ENCODE assay signal across 33 cellular contexts in the genomic region with DNA sequence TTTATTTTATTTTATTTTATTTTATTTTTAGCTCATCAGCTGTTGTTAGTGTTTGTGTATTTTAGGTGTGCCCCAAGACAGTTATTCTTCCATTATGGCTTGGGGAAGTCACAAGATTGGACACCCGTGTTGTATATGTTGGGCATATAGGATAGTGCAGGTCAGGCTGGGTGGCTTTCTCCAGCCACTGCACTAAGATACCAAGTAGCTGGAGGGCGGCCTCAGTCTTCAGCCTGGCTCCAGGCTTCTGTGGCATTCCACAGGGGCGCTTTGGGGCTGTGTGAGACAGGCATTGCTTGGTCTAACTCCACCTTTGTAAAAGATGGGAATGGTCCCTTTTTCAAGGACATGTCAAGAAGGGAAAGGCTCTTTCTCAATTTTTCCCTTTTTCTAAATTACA.
"Had no signal": no experiment of that assay in that cellular context is flagged by ENCODE, and none has a peak within 500 bp of the region (broad histone marks: within the 10 kb centered on the region; RNA-seq: fewer than 3 reads in every experiment).

No MANE protein-coding gene starts in this region.

- H3K27ac Mint-ChIP-seq: activated B cell treated with CpG ODN at 0.5 μM for 24 hours; activated CD4-positive, alpha-beta memory T cell treated with anti-CD3 and anti-CD28 coated beads for 36 hours; activated CD4-positive, alpha-beta T cell treated with anti-CD3 and anti-CD28 coated beads for 36 hours; activated CD8-positive, alpha-beta T cell treated with anti-CD3 and anti-CD28 coated beads for 36 hours; activated naive CD8-positive, alpha-beta T cell; activated naive CD8-positive, alpha-beta T cell treated with anti-CD3 and anti-CD28 coated beads, Interleukin-2, amount 10 ng/mL, durations not matched to agents 7 days and 5 days; activated naive CD8-positive, alpha-beta T cell treated with anti-CD3 and anti-CD28 coated beads, Interleukin-2, amount 50 U/mL, for 24 hours; activated T-cell treated with anti-CD3 and anti-CD28 coated beads, Interleukin-2, amount 50 U/mL, for 24 hours; activated T-helper 2 cell treated with anti-CD3 and anti-CD28 coated beads, Interferon-gamma antibody, Interleukin-2, Interleukin-4, amounts not matched to agents 10 μg/mL and 5 μg/mL and 100 μg/mL, durations not matched to agents 14 hours and 24 hours and 36 hours; brain; T-helper 1 cell treated with Interleukin-12 subunit alpha and Interleukin-12 subunit beta and Interleukin-4 antibody, amounts not matched to agents 30 μg/mL and 1 μg/mL, for 36 hours; T-helper 2 cell treated with Interferon-gamma antibody and Interleukin-4, amounts not matched to agents 5 μg/mL and 100 μg/mL, for 36 hours had no signal

- H3K4me3 Mint-ChIP-seq: activated B cell treated with CpG ODN at 0.5 μM for 24 hours; activated CD4-positive, alpha-beta memory T cell treated with anti-CD3 and anti-CD28 coated beads for 36 hours; activated CD4-positive, alpha-beta T cell treated with anti-CD3 and anti-CD28 coated beads for 36 hours; activated CD8-positive, alpha-beta T cell treated with anti-CD3 and anti-CD28 coated beads for 36 hours; activated naive CD4-positive, alpha-beta T cell treated with anti-CD3 and anti-CD28 coated beads, Interleukin-2, amount 10 ng/mL, durations not matched to agents 7 days and 5 days; activated naive CD4-positive, alpha-beta T cell treated with anti-CD3 and anti-CD28 coated beads, Interleukin-2, amount 50 U/mL, for 24 hours; activated naive CD8-positive, alpha-beta T cell; activated naive CD8-positive, alpha-beta T cell treated with anti-CD3 and anti-CD28 coated beads, Interleukin-2, amount 10 ng/mL, durations not matched to agents 7 days and 5 days; activated naive CD8-positive, alpha-beta T cell treated with anti-CD3 and anti-CD28 coated beads, Interleukin-2, amount 50 U/mL, for 24 hours; activated T-cell treated with anti-CD3 and anti-CD28 coated beads, Interleukin-2, amount 50 U/mL, for 24 hours; brain; central memory CD8-positive, alpha-beta T cell; T-helper 1 cell treated with Interleukin-12 subunit alpha and Interleukin-12 subunit beta and Interleukin-4 antibody, amounts not matched to agents 30 μg/mL and 1 μg/mL, for 36 hours; T-helper 2 cell treated with Interferon-gamma antibody and Interleukin-4, amounts not matched to agents 5 μg/mL and 100 μg/mL, for 36 hours had no signal

- H3K4me1 Mint-ChIP-seq: activated B cell treated with CpG ODN at 0.5 μM for 24 hours; activated naive CD4-positive, alpha-beta T cell treated with anti-CD3 and anti-CD28 coated beads, Interleukin-2, amount 10 ng/mL, durations not matched to agents 7 days and 5 days; activated naive CD8-positive, alpha-beta T cell treated with anti-CD3 and anti-CD28 coated beads, Interleukin-2, amount 50 U/mL, for 24 hours; brain had no signal

- H3K9me3 Mint-ChIP-seq: activated B cell treated with CpG ODN at 0.5 μM for 24 hours; activated CD4-positive, alpha-beta memory T cell treated with anti-CD3 and anti-CD28 coated beads for 36 hours; activated CD8-positive, alpha-beta T cell treated with anti-CD3 and anti-CD28 coated beads for 36 hours; activated naive CD4-positive, alpha-beta T cell treated with anti-CD3 and anti-CD28 coated beads, Interleukin-2, amount 10 ng/mL, durations not matched to agents 7 days and 5 days; activated naive CD4-positive, alpha-beta T cell treated with anti-CD3 and anti-CD28 coated beads, Interleukin-2, amount 50 U/mL, for 24 hours; activated naive CD8-positive, alpha-beta T cell treated with anti-CD3 and anti-CD28 coated beads, Interleukin-2, amount 10 ng/mL, durations not matched to agents 7 days and 5 days; activated naive CD8-positive, alpha-beta T cell treated with anti-CD3 and anti-CD28 coated beads, Interleukin-2, amount 50 U/mL, for 24 hours; activated T-cell treated with anti-CD3 and anti-CD28 coated beads, Interleukin-2, amount 50 U/mL, for 24 hours; activated T-helper 2 cell treated with anti-CD3 and anti-CD28 coated beads, Interferon-gamma antibody, Interleukin-2, Interleukin-4, amounts not matched to agents 10 μg/mL and 5 μg/mL and 100 μg/mL, durations not matched to agents 14 hours and 24 hours and 36 hours; brain; central memory CD8-positive, alpha-beta T cell; T-helper 1 cell treated with Interleukin-12 subunit alpha and Interleukin-12 subunit beta and Interleukin-4 antibody, amounts not matched to agents 30 μg/mL and 1 μg/mL, for 36 hours; T-helper 2 cell treated with Interferon-gamma antibody and Interleukin-4, amounts not matched to agents 5 μg/mL and 100 μg/mL, for 36 hours had no signal

- H3K27me3 ChIP-seq: ascending aorta, cardiac muscle cell had no signal

- H3K4me3 ChIP-seq: ascending aorta, cardiac muscle cell had no signal

- H3K27ac ChIP-seq: ascending aorta, cardiac muscle cell, VCaP had no signal

- H3K9me3 ChIP-seq: ascending aorta had no signal

- H3K27me3 Mint-ChIP-seq: activated B cell treated with CpG ODN at 0.5 μM for 24 hours; activated CD4-positive, alpha-beta memory T cell treated with anti-CD3 and anti-CD28 coated beads for 36 hours; activated CD4-positive, alpha-beta T cell treated with anti-CD3 and anti-CD28 coated beads for 36 hours; activated CD8-positive, alpha-beta T cell treated with anti-CD3 and anti-CD28 coated beads for 36 hours; activated naive CD4-positive, alpha-beta T cell treated with anti-CD3 and anti-CD28 coated beads, Interleukin-2, amount 10 ng/mL, durations not matched to agents 7 days and 5 days; activated naive CD4-positive, alpha-beta T cell treated with anti-CD3 and anti-CD28 coated beads, Interleukin-2, amount 50 U/mL, for 24 hours; activated naive CD8-positive, alpha-beta T cell; activated naive CD8-positive, alpha-beta T cell treated with anti-CD3 and anti-CD28 coated beads, Interleukin-2, amount 10 ng/mL, durations not matched to agents 7 days and 5 days; activated naive CD8-positive, alpha-beta T cell treated with anti-CD3 and anti-CD28 coated beads, Interleukin-2, amount 50 U/mL, for 24 hours; activated T-cell treated with anti-CD3 and anti-CD28 coated beads, Interleukin-2, amount 50 U/mL, for 24 hours; brain; central memory CD8-positive, alpha-beta T cell had no signal

- DNase-seq: activated B cell treated with CpG ODN at 0.5 μM for 24 hours; activated CD4-positive, alpha-beta memory T cell treated with anti-CD3 and anti-CD28 coated beads for 36 hours; activated CD4-positive, alpha-beta T cell treated with anti-CD3 and anti-CD28 coated beads for 36 hours; activated CD4-positive, alpha-beta T cell treated with anti-CD3 and anti-CD28 coated beads for 48 hours; activated CD4-positive, alpha-beta T cell treated with anti-CD3 and anti-CD28 coated beads, Interleukin-2, amount 50 U/mL, for 1 hour; activated CD4-positive, alpha-beta T cell treated with anti-CD3 and anti-CD28 coated beads, Interleukin-2, amount 50 U/mL, for 4 hours; activated CD4-positive, CD25-positive, alpha-beta regulatory T cell treated with anti-CD3 and anti-CD28 coated beads, Interleukin-2, amount 50 U/mL, for 72 hours; activated CD8-positive, alpha-beta memory T cell treated with anti-CD3 and anti-CD28 coated beads, Interleukin-2, amount 50 U/mL, for 4 hours; activated CD8-positive, alpha-beta T cell treated with anti-CD3 and anti-CD28 coated beads for 36 hours; activated effector memory CD4-positive, alpha-beta T cell treated with Interleukin-2 at 50 U/mL for 16 hours; activated gamma-delta T cell; activated naive CD4-positive, alpha-beta T cell treated with anti-CD3 and anti-CD28 coated beads, Interleukin-2, amount 10 ng/mL, durations not matched to agents 7 days and 5 days; activated naive CD4-positive, alpha-beta T cell treated with Interleukin-2 at 50 U/mL for 16 hours; activated naive CD8-positive, alpha-beta T cell treated with anti-CD3 and anti-CD28 coated beads, Interleukin-2, amount 10 ng/mL, durations not matched to agents 7 days and 5 days; activated naive CD8-positive, alpha-beta T cell treated with anti-CD3 and anti-CD28 coated beads, Interleukin-2, amount 50 U/mL, for 24 hours; activated T-cell treated with anti-CD3 and anti-CD28 coated beads for 4 hours; activated T-cell treated with anti-CD3 and anti-CD28 coated beads, Interleukin-2, amount 50 U/mL, for 24 hours; amygdala; anterior cingulate cortex; cerebellar nuclear complex; T-helper 1 cell; T-helper 2 cell; T-helper 9 cell had no signal

- H3K4me1 ChIP-seq: ascending aorta had no signal
